ENCODE assay signal across 15 cellular contexts in the genomic region with DNA sequence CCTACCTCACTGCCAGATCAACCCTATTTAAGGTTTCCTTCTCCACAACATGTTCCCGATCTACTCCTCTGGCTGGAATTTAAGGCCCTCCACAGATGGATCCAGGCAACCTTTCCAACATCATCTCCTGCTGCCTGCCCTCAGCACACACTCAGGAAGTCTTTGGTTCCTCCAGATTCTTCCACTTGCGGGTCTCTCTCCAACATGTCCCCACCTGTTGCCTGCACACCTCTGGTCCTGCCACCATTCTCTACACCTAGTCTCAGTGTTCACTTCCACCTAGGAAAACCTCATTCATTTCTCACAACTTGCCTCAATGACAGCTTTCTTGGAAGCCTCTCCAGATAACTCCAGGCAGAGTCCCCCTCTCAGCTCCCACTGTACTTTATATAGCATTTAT.
DNase-seq lines count a peak whose midpoint lies in the region; ATAC-seq and TF ChIP-seq lines count a peak whose summit lies in the region.
"Had no signal": no experiment of that assay in that cellular context is flagged by ENCODE, and none has a peak within 500 bp of the region (broad histone marks: within the 10 kb centered on the region; RNA-seq: fewer than 3 reads in every experiment).

No MANE protein-coding gene starts in this region.

- no peak overlapping the region for H3K4me2 ChIP-seq in GM23338

- H3K27me3 ChIP-seq in GM23338 (ENCODE audit: insufficient read depth) (no peaks in the 10 kb centered on the region), gastroesophageal sphincter (no peaks in the 10 kb centered on the region)

- CTCF ChIA-PET in HEK293 (lab: Yijun Ruan, JAX) = no interaction called here
- CTCF ChIA-PET in activated CD4-positive, alpha-beta memory T cell treated with anti-CD3 and anti-CD28 coated beads for 36 hours (lab: Charles Lee) = no interaction called here

- H3K27ac Mint-ChIP-seq in GM23338 = 0 out of 2 replicates have a peak overlapping the region, but pooled peaks have one; percentile 7
- H3K27ac Mint-ChIP-seq in activated CD4-positive, alpha-beta memory T cell treated with anti-CD3 and anti-CD28 coated beads for 36 hours = no peak overlapping the region
- H3K27ac Mint-ChIP-seq: CD14-positive monocyte; CD8-positive, alpha-beta T cell had no signal

- peaks cover 16% of the 10 kb centered on the region for H3K36me3 Mint-ChIP-seq in GM23338 (ENCODE audit: low read depth)
- H3K36me3 Mint-ChIP-seq in activated CD4-positive, alpha-beta memory T cell treated with anti-CD3 and anti-CD28 coated beads for 36 hours = no peaks in the 10 kb centered on the region
- H3K36me3 Mint-ChIP-seq: CD14-positive monocyte; CD8-positive, alpha-beta T cell had no signal

- H3K4me3 ChIP-seq in GM23338 (no peak overlapping the region), HEK293 (ENCODE audit: low read depth, low read length) (no peak overlapping the region), coronary artery (no peak overlapping the region), gastroesophageal sphincter (no peak overlapping the region)

- H2AFZ ChIP-seq in GM23338 = no peak overlapping the region

- H3K9me3 ChIP-seq in HEK293 (ENCODE audit: control insufficient read depth, insufficient read depth, low read depth, low read length) (no peaks in the 10 kb centered on the region), gastroesophageal sphincter (no peaks in the 10 kb centered on the region)

- H3K4me1 Mint-ChIP-seq in GM23338 = peaks cover 60% of the 10 kb centered on the region
- H3K4me1 Mint-ChIP-seq in activated CD4-positive, alpha-beta memory T cell treated with anti-CD3 and anti-CD28 coated beads for 36 hours (ENCODE audit: low read depth) = peaks cover 12% of the 10 kb centered on the region

- no peak for TF ChIP-seq EP300 in gastroesophageal sphincter (IDR thresholded peaks at IDR 0.05)

- H3K4me1 ChIP-seq in GM23338 (ENCODE audit: insufficient read depth) (peaks cover 40% of the 10 kb centered on the region), HEK293 (ENCODE audit: control insufficient read depth, insufficient read depth, low read length) (no peaks in the 10 kb centered on the region), gastroesophageal sphincter (peaks cover 0 to 42% (median 0%) of the 10 kb centered on the region in 3 donors)

- no peaks in the 10 kb centered on the region for H3K9me2 ChIP-seq in GM23338 (ENCODE audit: insufficient read depth)

- peaks cover 10% of the 10 kb centered on the region for H3K27me3 Mint-ChIP-seq in GM23338 (ENCODE audit: insufficient read depth, low read depth, poor library complexity)
- no peaks in the 10 kb centered on the region for H3K27me3 Mint-ChIP-seq in activated CD4-positive, alpha-beta memory T cell treated with anti-CD3 and anti-CD28 coated beads for 36 hours

- DNase-seq in GM23338 (ENCODE audit: low spot score) (no peak), coronary artery (ENCODE audit: low spot score) (peak; percentile 14), AML-193 (lab: John Stamatoyannopoulos, UW) (no peak)
- no peak for DNase-seq in activated CD4-positive, alpha-beta memory T cell treated with anti-CD3 and anti-CD28 coated beads for 36 hours
- DNase-seq: CD8-positive, alpha-beta T cell; COR-L47; DND-41; GDM1; GOT3; HCEC 1CT; IMR-90 had no signal

- H3K79me2 ChIP-seq in GM23338 (replicated peaks; ENCODE audit: insufficient read depth) = peaks cover 6% of the 10 kb centered on the region; the same call in 1 of the 2 replicates

- no peaks in the 10 kb centered on the region for H3F3A ChIP-seq in GM23338 (replicated peaks; ENCODE audit: low read depth)

- WGBS in gastroesophageal sphincter (ENCODE audit: low coverage in 1 of 2), 2 donors = 86 to 88% methylated on average over 1 to 2 of the region's 2 CpGs

- intact Hi-C loops in activated CD4-positive, alpha-beta memory T cell treated with anti-CD3 and anti-CD28 coated beads for 36 hours (cut with micrococcal nuclease) = no loop called here

- POLR2A ChIA-PET in HEK293 (lab: Yijun Ruan, JAX) = no interaction called here
- POLR2A ChIA-PET in activated CD4-positive, alpha-beta memory T cell treated with anti-CD3 and anti-CD28 coated beads for 36 hours (lab: Charles Lee) = no interaction called here

- no peaks in the 10 kb centered on the region for H4K20me1 ChIP-seq in GM23338 (replicated peaks; ENCODE audit: insufficient read depth)

- H3K9me3 Mint-ChIP-seq in GM23338 = no peaks in the 10 kb centered on the region; the same call in 1 of the 3 replicates
- no peaks in the 10 kb centered on the region for H3K9me3 Mint-ChIP-seq in activated CD4-positive, alpha-beta memory T cell treated with anti-CD3 and anti-CD28 coated beads for 36 hours
- H3K9me3 Mint-ChIP-seq: CD8-positive, alpha-beta T cell had no signal

- H3K27ac ChIP-seq in GM23338 (ENCODE audit: low read depth) (peak overlapping the region; percentile 87; the same call in 1 of the 2 replicates), HEK293 (ENCODE audit: extremely low read depth, low read depth, low read length) (no peak overlapping the region), coronary artery (no peak overlapping the region), gastroesophageal sphincter (peak overlapping the region in 3 of 4 donors; percentile 60 to 65 (median 64))

- H3K36me3 ChIP-seq in GM23338 (ENCODE audit: insufficient read depth) (no peaks in the 10 kb centered on the region), HEK293 (ENCODE audit: control insufficient read depth in 2 of 2, insufficient read depth in 1 of 2, low read length in 2 of 2) (no peaks in the 10 kb centered on the region), gastroesophageal sphincter (no peaks in the 10 kb centered on the region)

- ATAC-seq in GM23338 (no peak), gastroesophageal sphincter (no peak), HG02970 (IDR thresholded peaks at IDR 0.05; ENCODE audit: low FRiP score, unreplicated experiment) (no peak)
- ATAC-seq: CD8-positive, alpha-beta T cell had no signal

- H3K4me3 Mint-ChIP-seq in GM23338 = no peak overlapping the region
- H3K4me3 Mint-ChIP-seq in activated CD4-positive, alpha-beta memory T cell treated with anti-CD3 and anti-CD28 coated beads for 36 hours = no peak overlapping the region
- H3K4me3 Mint-ChIP-seq: CD14-positive monocyte; CD8-positive, alpha-beta T cell had no signal

- TF ChIP-seq CTCF in GM23338 (conservative IDR thresholded peaks at IDR 0.05; ENCODE audit: low read depth in 2 of 2) (no peak), HEK293 (tag by site-specific recombination; IDR thresholded peaks at IDR 0.05) (no peak), coronary artery (IDR thresholded peaks at IDR 0.05) (no peak), gastroesophageal sphincter (IDR thresholded peaks at IDR 0.05) (no peak)

- TF ChIP-seq POLR2A in gastroesophageal sphincter (IDR thresholded peaks at IDR 0.05) = no peak

TF ChIP-seq in GM23338, 12 proteins besides CTCF, POLR2A, EP300 and RAD21:
- TF ChIP-seq CREB1 (CRISPR knock-in tag; IDR thresholded peaks at IDR 0.05; ENCODE audit: low read depth) = no peak
- TF ChIP-seq STAT1 (IDR thresholded peaks at IDR 0.05; ENCODE audit: unreplicated experiment) = no peak

TF ChIP-seq in HEK293, 187 proteins besides CTCF, POLR2A, EP300 and RAD21 (continues in another document):
- TF ChIP-seq ZNF157 (tag by site-specific recombination; IDR thresholded peaks at IDR 0.05) (no peak), ZNF223 (tag by site-specific recombination; IDR thresholded peaks at IDR 0.05) (no peak), ZNF114 (tag by site-specific recombination; IDR thresholded peaks at IDR 0.05) (no peak), MEIS1 (CRISPR knock-in tag; IDR thresholded peaks at IDR 0.05; ENCODE audit: borderline replicate concordance) (no peak), ZNF555 (tag by site-specific recombination; conservative IDR thresholded peaks at IDR 0.05) (no peak), SCRT1 (tag by site-specific recombination; IDR thresholded peaks at IDR 0.05; ENCODE audit: borderline replicate concordance) (peak; percentile 75), ZEB2 (tag by site-specific recombination; IDR thresholded peaks at IDR 0.05) (no peak), ZFP69B (tag by site-specific recombination; IDR thresholded peaks at IDR 0.05) (no peak), SCRT2 (tag by site-specific recombination; IDR thresholded peaks at IDR 0.05) (peak; percentile 80)
- TF ChIP-seq, protein P1, sequence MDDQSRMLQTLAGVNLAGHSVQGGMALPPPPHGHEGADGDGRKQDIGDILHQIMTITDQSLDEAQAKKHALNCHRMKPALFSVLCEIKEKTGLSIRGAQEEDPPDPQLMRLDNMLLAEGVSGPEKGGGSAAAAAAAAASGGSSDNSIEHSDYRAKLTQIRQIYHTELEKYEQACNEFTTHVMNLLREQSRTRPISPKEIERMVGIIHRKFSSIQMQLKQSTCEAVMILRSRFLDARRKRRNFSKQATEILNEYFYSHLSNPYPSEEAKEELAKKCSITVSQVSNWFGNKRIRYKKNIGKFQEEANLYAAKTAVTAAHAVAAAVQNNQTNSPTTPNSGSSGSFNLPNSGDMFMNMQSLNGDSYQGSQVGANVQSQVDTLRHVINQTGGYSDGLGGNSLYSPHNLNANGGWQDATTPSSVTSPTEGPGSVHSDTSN (CRISPR knock-in tag; IDR thresholded peaks at IDR 0.05) = no peak
- TF ChIP-seq, protein P2, sequence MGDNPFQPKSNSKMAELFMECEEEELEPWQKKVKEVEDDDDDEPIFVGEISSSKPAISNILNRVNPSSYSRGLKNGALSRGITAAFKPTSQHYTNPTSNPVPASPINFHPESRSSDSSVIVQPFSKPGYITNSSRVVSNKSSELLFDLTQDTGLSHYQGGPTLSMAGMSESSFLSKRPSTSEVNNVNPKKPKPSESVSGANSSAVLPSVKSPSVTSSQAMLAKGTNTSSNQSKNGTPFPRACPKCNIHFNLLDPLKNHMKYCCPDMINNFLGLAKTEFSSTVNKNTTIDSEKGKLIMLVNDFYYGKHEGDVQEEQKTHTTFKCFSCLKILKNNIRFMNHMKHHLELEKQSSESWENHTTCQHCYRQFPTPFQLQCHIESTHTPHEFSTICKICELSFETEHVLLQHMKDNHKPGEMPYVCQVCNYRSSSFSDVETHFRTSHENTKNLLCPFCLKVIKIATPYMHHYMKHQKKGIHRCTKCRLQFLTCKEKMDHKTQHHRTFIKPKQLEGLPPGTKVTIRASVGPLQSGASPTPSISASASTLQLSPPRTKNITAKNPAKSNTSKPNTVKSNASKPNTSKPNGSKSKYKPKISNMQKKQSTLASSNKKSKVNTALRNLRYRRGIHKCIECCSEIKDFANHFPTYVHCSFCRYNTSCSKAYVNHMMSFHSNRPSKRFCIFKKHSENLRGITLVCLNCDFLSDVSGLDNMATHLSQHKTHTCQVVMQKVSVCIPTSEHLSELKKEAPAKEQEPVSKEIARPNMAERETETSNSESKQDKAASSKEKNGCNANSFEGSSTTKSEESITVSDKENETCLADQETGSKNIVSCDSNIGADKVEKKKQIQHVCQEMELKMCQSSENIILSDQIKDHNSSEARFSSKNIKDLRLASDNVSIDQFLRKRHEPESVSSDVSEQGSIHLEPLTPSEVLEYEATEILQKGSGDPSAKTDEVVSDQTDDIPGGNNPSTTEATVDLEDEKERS (tag by site-specific recombination; IDR thresholded peaks at IDR 0.05) = no peak

Comparison
In these comparisons a context has a peak if more than half of its experiments do, and no peak if none do; other contexts are left out.
1. H3K27ac ChIP-seq: peak in GM23338 (single experiment) and gastroesophageal sphincter (3 of 4); none in HEK293 (single experiment) and coronary artery (0 of 2).